8 cellular contexts compared by ENCODE assay signal in the genomic region with DNA sequence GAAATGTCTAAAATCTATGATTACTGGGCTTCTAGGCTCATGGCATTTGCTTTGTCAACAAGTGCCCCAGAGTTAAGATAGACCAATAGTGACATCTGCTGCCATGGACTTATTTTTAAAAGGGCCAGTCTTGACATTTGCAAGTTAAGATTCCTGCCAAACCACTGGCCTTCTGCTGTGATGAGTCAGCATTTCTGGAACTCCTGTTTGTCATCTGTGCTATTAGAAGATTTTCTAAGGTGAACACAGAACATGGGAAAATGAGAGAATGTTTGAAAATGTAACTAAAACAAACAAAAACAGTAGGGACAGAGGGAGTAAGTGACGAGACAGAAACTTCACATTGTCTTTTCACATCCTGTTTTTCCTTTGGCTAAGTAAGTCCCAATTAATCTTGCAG.
DNase-seq lines count a peak whose midpoint lies in the region; ATAC-seq, FAIRE-seq and TF ChIP-seq lines count a peak whose summit lies in the region.

No MANE protein-coding gene starts in this region.

- no peak overlapping the region for H3K27ac Mint-ChIP-seq in activated CD4-positive, alpha-beta T cell treated with anti-CD3 and anti-CD28 coated beads, Interleukin-2, amount 10 ng/mL, durations not matched to agents 24 days and 14 days
- no peak overlapping the region for H3K27ac Mint-ChIP-seq in glutamatergic neuron (ENCODE audit: unreplicated experiment)

- peak; percentile 67 for DNase-seq in activated CD4-positive, alpha-beta T cell treated with anti-CD3 and anti-CD28 coated beads, Interleukin-2, amount 10 ng/mL, durations not matched to agents 24 days and 14 days
- DNase-seq in activated CD4-positive, alpha-beta T cell treated with anti-CD3 and anti-CD28 coated beads for 48 hours, result no peak
- peak; percentile 70 for DNase-seq in MG63
- peak; percentile 82 for DNase-seq in bronchial epithelial cell (ENCODE audit: low read depth)
- DNase-seq in left kidney (ENCODE audit: low read depth, low spot score), result peak; percentile 22
- no peak for DNase-seq in vagina (ENCODE audit: extremely low spot score in 2 of 2)
- no peak for DNase-seq in glutamatergic neuron

- no peak for FAIRE-seq in bronchial epithelial cell (lab: Jason Lieb, UNC)

- H3K36me3 ChIP-seq in MG63 (peaks cover 2% of the 10 kb centered on the region; the same call in 1 of the 2 replicates), bronchial epithelial cell (ENCODE audit: control insufficient read depth, insufficient read depth, low read length) (no peaks in the 10 kb centered on the region), vagina (no peaks in the 10 kb centered on the region)

- ATAC-seq in GM21825 (IDR thresholded peaks at IDR 0.05; ENCODE audit: unreplicated experiment), result peak; percentile 77

- H3K4me1 Mint-ChIP-seq in activated CD4-positive, alpha-beta T cell treated with anti-CD3 and anti-CD28 coated beads, Interleukin-2, amount 10 ng/mL, durations not matched to agents 24 days and 14 days, result peaks cover 4% of the 10 kb centered on the region
- no peaks in the 10 kb centered on the region for H3K4me1 Mint-ChIP-seq in glutamatergic neuron (ENCODE audit: low read depth, unreplicated experiment)

- TF ChIP-seq POLR2A in vagina (IDR thresholded peaks at IDR 0.05), result no peak

- H3K9me3 ChIP-seq in MG63 (peaks cover 17% of the 10 kb centered on the region), vagina (no peaks in the 10 kb centered on the region)

- H3K9me3 Mint-ChIP-seq in activated CD4-positive, alpha-beta T cell treated with anti-CD3 and anti-CD28 coated beads, Interleukin-2, amount 10 ng/mL, durations not matched to agents 24 days and 14 days, result no peaks in the 10 kb centered on the region
- no peaks in the 10 kb centered on the region for H3K9me3 Mint-ChIP-seq in glutamatergic neuron (ENCODE audit: unreplicated experiment)

- no peaks in the 10 kb centered on the region for H3K36me3 Mint-ChIP-seq in activated CD4-positive, alpha-beta T cell treated with anti-CD3 and anti-CD28 coated beads, Interleukin-2, amount 10 ng/mL, durations not matched to agents 24 days and 14 days (ENCODE audit: low read depth)
- H3K36me3 Mint-ChIP-seq in glutamatergic neuron (ENCODE audit: unreplicated experiment), result no peaks in the 10 kb centered on the region

- no peaks in the 10 kb centered on the region for H3K27me3 Mint-ChIP-seq in activated CD4-positive, alpha-beta T cell treated with anti-CD3 and anti-CD28 coated beads, Interleukin-2, amount 10 ng/mL, durations not matched to agents 24 days and 14 days
- no peaks in the 10 kb centered on the region for H3K27me3 Mint-ChIP-seq in glutamatergic neuron (ENCODE audit: unreplicated experiment)

- H3K4me3 Mint-ChIP-seq in activated CD4-positive, alpha-beta T cell treated with anti-CD3 and anti-CD28 coated beads, Interleukin-2, amount 10 ng/mL, durations not matched to agents 24 days and 14 days, result no peak overlapping the region
- H3K4me3 Mint-ChIP-seq in glutamatergic neuron (ENCODE audit: unreplicated experiment), result no peak overlapping the region

- H3K27ac ChIP-seq in vagina, result peak overlapping the region; percentile 76

- TF ChIP-seq CTCF in bronchial epithelial cell (IDR thresholded peaks at IDR 0.05; ENCODE audit: insufficient read depth, low read length, severe bottlenecking), result peak; percentile 25
- TF ChIP-seq CTCF in vagina (IDR thresholded peaks at IDR 0.05), result peak in 1 of 3 experiments; percentile 9
- no peak for TF ChIP-seq CTCF in glutamatergic neuron (IDR thresholded peaks at IDR 0.05; ENCODE audit: partially characterized antibody, unreplicated experiment)

- H3K4me3 ChIP-seq in MG63 (no peak overlapping the region), bronchial epithelial cell (ENCODE audit: low read depth, low read length) (no peak overlapping the region), vagina (no peak overlapping the region)

- peaks cover 26% of the 10 kb centered on the region for H3K4me1 ChIP-seq in vagina

- intact Hi-C loops in activated CD4-positive, alpha-beta T cell treated with anti-CD3 and anti-CD28 coated beads, Interleukin-2, amount 10 ng/mL, durations not matched to agents 24 days and 14 days (cut with micrococcal nuclease), result loop anchor here (1.0 kb wide), 2 partner anchors 204 to 253 kb away; no protein-coding TSS in a partner anchor
- intact Hi-C loops in vagina (cut with DNase I), result no loop called here

- H3K27me3 ChIP-seq in MG63 (no peaks in the 10 kb centered on the region), bronchial epithelial cell (ENCODE audit: control insufficient read depth, insufficient read depth, low read length) (no peaks in the 10 kb centered on the region), vagina (no peaks in the 10 kb centered on the region)

Comparison
In these comparisons a context has a peak if more than half of its experiments do, and no peak if none do; other contexts are left out.
1. DNase-seq: peak in activated CD4-positive, alpha-beta T cell treated with anti-CD3 and anti-CD28 coated beads, Interleukin-2, amount 10 ng/mL, durations not matched to agents 24 days and 14 days (single experiment), MG63 (single experiment), bronchial epithelial cell (single experiment) and left kidney (single experiment); none in activated CD4-positive, alpha-beta T cell treated with anti-CD3 and anti-CD28 coated beads for 48 hours (single experiment), vagina (0 of 2) and glutamatergic neuron (single experiment).